Comparison of ENCODE assay signal across 1 cellular context in the genomic region with DNA sequence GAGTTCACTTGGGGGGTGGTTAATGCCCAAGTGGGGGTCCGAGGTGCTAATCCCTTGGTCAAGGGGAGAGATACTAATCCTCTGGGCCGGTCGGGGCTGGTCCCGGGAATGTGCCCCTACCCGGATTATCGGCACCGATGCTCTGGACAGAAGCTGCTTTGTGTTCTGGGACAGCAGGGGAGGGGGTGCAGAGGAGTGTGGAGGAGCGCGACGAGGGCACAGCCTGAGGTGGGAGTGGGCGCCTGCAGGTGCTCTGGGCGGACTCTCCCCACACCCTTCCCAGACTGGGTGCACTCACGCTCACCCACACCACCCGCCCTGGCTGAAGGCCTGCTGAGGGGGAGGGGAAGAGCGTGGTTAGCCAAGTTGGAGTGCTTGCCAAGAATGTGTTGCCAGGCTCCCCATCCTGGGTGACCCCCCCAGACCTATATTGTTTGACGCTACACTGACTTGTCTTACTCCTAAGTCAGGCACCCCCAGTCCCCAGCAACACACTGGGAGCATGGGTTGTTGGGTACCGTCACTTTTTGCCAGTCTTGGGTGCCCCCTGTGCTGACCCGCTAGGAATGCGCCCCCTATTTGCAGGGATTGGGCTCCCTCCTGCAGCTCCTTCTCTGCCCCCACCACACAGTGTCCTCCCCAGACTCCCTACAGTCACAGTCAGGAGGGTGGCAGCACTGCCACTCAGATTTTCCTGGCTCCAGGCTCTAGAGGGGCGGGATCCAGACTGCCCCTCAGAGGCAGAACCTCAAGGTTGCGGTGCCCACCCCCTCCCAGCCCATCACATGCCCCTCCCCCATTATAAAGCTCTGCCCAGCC.
TF ChIP-seq lines count a peak whose summit lies in the region.

No MANE protein-coding gene starts in this region.

TF ChIP-seq in K562, 482 proteins besides CTCF, POLR2A, EP300 and RAD21 (continued from another document and continues in another):
- TF ChIP-seq, protein P1, sequence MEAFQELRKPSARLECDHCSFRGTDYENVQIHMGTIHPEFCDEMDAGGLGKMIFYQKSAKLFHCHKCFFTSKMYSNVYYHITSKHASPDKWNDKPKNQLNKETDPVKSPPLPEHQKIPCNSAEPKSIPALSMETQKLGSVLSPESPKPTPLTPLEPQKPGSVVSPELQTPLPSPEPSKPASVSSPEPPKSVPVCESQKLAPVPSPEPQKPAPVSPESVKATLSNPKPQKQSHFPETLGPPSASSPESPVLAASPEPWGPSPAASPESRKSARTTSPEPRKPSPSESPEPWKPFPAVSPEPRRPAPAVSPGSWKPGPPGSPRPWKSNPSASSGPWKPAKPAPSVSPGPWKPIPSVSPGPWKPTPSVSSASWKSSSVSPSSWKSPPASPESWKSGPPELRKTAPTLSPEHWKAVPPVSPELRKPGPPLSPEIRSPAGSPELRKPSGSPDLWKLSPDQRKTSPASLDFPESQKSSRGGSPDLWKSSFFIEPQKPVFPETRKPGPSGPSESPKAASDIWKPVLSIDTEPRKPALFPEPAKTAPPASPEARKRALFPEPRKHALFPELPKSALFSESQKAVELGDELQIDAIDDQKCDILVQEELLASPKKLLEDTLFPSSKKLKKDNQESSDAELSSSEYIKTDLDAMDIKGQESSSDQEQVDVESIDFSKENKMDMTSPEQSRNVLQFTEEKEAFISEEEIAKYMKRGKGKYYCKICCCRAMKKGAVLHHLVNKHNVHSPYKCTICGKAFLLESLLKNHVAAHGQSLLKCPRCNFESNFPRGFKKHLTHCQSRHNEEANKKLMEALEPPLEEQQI (IDR thresholded peaks at IDR 0.05), result no peak
- TF ChIP-seq ZNF165 (CRISPR knock-in tag; IDR thresholded peaks at IDR 0.05; ENCODE audit: borderline replicate concordance) (0 out of 2 replicates have a peak, but pooled peaks have one; percentile 17), MBD2 (IDR thresholded peaks at IDR 0.05; ENCODE audit: borderline replicate concordance, low read depth) (no peak), ERF (CRISPR knock-in tag; IDR thresholded peaks at IDR 0.05) (no peak), NR1H2 (CRISPR knock-in tag; IDR thresholded peaks at IDR 0.05) (peak; percentile 35; the same call in 1 of the 2 replicates), LCOR (CRISPR knock-in tag; IDR thresholded peaks at IDR 0.05) (0 out of 2 replicates have a peak, but pooled peaks have one; percentile 42), ZNF263 (CRISPR knock-in tag; IDR thresholded peaks at IDR 0.05; ENCODE audit: borderline replicate concordance) (peak; percentile 51; the same call in 1 of the 2 replicates), BMI1 (IDR thresholded peaks at IDR 0.05; ENCODE audit: low read length) (no peak), SMAD3 (CRISPR knock-in tag; conservative IDR thresholded peaks at IDR 0.05) (no peak), SMAD1 (IDR thresholded peaks at IDR 0.05; ENCODE audit: low read depth, low read length, partially characterized antibody) (no peak), ZNF586 (CRISPR knock-in tag; conservative IDR thresholded peaks at IDR 0.05) (no peak), ZNF23 (CRISPR knock-in tag; IDR thresholded peaks at IDR 0.05) (no peak), POLR2AphosphoS2 (IDR thresholded peaks at IDR 0.05; ENCODE audit: low read length) (no peak), ZNF311 (CRISPR knock-in tag; IDR thresholded peaks at IDR 0.05) (0 out of 2 replicates have a peak, but pooled peaks have one; percentile 37), FOXK2 (conservative IDR thresholded peaks at IDR 0.05 in 1 of 2, IDR thresholded peaks at IDR 0.05 in 1 of 2; ENCODE audit: low read depth in 2 of 2) (no peak), ZNF551 (CRISPR knock-in tag; IDR thresholded peaks at IDR 0.05) (no peak), SAFB (IDR thresholded peaks at IDR 0.05; ENCODE audit: borderline replicate concordance, low read depth, low read length) (no peak), ZNF347 (CRISPR knock-in tag; IDR thresholded peaks at IDR 0.05; ENCODE audit: low read depth) (no peak), PHB2 (IDR thresholded peaks at IDR 0.05; ENCODE audit: low read depth) (no peak), ZNF76 (CRISPR knock-in tag; IDR thresholded peaks at IDR 0.05; ENCODE audit: borderline replicate concordance) (no peak), RBM39 (optimal IDR thresholded peaks at IDR 0.05; ENCODE audit: low read depth, low read length) (no peak), ZNF668 (CRISPR knock-in tag; IDR thresholded peaks at IDR 0.05) (no peak), GATAD2A (IDR thresholded peaks at IDR 0.05) (no peak; the same call in 1 of the 2 replicates), RAD51 (IDR thresholded peaks at IDR 0.05; ENCODE audit: borderline replicate concordance, low read depth) (no peak), NCOA4 (IDR thresholded peaks at IDR 0.05; ENCODE audit: partially characterized antibody) (no peak), CREM (IDR thresholded peaks at IDR 0.05; ENCODE audit: low read depth) (0 out of 2 replicates have a peak, but pooled peaks have one; percentile 4), CAMTA2 (CRISPR knock-in tag; conservative IDR thresholded peaks at IDR 0.05) (no peak), ZC3H11A (IDR thresholded peaks at IDR 0.05; ENCODE audit: low read depth, low read length) (no peak), SIRT6 (IDR thresholded peaks at IDR 0.05; ENCODE audit: low read depth, low read length) (no peak), L3MBTL2 (IDR thresholded peaks at IDR 0.05) (0 out of 2 replicates have a peak, but pooled peaks have one; percentile 4), MYBL2 (IDR thresholded peaks at IDR 0.05; ENCODE audit: low read depth) (no peak), MYBL2 (CRISPR knock-in tag; IDR thresholded peaks at IDR 0.05; ENCODE audit: borderline replicate concordance) (no peak), SREBF2 (CRISPR knock-in tag; IDR thresholded peaks at IDR 0.05) (peak; percentile 99; the same call in 1 of the 2 replicates), ZNF507 (tag; conservative IDR thresholded peaks at IDR 0.05) (no peak), SLC30A9 (CRISPR knock-in tag; IDR thresholded peaks at IDR 0.05) (no peak), CBFA2T3 (IDR thresholded peaks at IDR 0.05) (no peak; the same call in 1 of the 2 replicates), ZBTB8A (IDR thresholded peaks at IDR 0.05; ENCODE audit: partially characterized antibody) (no peak), HDAC6 (IDR thresholded peaks at IDR 0.05; ENCODE audit: low read depth, low read length) (no peak), HIVEP1 (CRISPR knock-in tag; IDR thresholded peaks at IDR 0.05) (no peak), EP400 (IDR thresholded peaks at IDR 0.05) (no peak), NCOA2 (IDR thresholded peaks at IDR 0.05; ENCODE audit: partially characterized antibody in 2 of 2) (no peak), TAF1 (IDR thresholded peaks at IDR 0.05; ENCODE audit: control insufficient read depth, extremely low read depth, insufficient read depth, low read length, severe bottlenecking) (no peak), STAT5B (CRISPR knock-in tag; IDR thresholded peaks at IDR 0.05) (no peak), HNRNPH1 (optimal IDR thresholded peaks at IDR 0.05; ENCODE audit: low read depth, low read length) (no peak), RBBP5 (IDR thresholded peaks at IDR 0.05; ENCODE audit: borderline replicate concordance, insufficient read depth, low read length, poor library complexity, severe bottlenecking) (peak; percentile 49), NFATC3 (IDR thresholded peaks at IDR 0.05) (no peak), HSF4 (CRISPR knock-in tag; IDR thresholded peaks at IDR 0.05; ENCODE audit: borderline replicate concordance) (no peak), NONO (IDR thresholded peaks at IDR 0.05; ENCODE audit: low read depth in 2 of 2, low read length in 1 of 2) (no peak), CHD4 (IDR thresholded peaks at IDR 0.05; ENCODE audit: insufficient read depth, insufficient replicate concordance, low read depth, low read length, poor library complexity, severe bottlenecking) (peak; percentile 42), MCM7 (IDR thresholded peaks at IDR 0.05) (no peak), PHB (CRISPR knock-in tag; IDR thresholded peaks at IDR 0.05) (0 out of 2 replicates have a peak, but pooled peaks have one; percentile 29), TCFL5 (CRISPR knock-in tag; conservative IDR thresholded peaks at IDR 0.05) (no peak)
- TF ChIP-seq, protein P2, sequence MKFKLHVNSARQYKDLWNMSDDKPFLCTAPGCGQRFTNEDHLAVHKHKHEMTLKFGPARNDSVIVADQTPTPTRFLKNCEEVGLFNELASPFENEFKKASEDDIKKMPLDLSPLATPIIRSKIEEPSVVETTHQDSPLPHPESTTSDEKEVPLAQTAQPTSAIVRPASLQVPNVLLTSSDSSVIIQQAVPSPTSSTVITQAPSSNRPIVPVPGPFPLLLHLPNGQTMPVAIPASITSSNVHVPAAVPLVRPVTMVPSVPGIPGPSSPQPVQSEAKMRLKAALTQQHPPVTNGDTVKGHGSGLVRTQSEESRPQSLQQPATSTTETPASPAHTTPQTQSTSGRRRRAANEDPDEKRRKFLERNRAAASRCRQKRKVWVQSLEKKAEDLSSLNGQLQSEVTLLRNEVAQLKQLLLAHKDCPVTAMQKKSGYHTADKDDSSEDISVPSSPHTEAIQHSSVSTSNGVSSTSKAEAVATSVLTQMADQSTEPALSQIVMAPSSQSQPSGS (CRISPR knock-in tag; IDR thresholded peaks at IDR 0.05), result no peak
- TF ChIP-seq, protein P3, sequence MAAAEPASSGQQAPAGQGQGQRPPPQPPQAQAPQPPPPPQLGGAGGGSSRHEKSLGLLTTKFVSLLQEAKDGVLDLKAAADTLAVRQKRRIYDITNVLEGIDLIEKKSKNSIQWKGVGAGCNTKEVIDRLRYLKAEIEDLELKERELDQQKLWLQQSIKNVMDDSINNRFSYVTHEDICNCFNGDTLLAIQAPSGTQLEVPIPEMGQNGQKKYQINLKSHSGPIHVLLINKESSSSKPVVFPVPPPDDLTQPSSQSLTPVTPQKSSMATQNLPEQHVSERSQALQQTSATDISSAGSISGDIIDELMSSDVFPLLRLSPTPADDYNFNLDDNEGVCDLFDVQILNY (CRISPR knock-in tag; IDR thresholded peaks at IDR 0.05), result no peak
- TF ChIP-seq, protein P4, sequence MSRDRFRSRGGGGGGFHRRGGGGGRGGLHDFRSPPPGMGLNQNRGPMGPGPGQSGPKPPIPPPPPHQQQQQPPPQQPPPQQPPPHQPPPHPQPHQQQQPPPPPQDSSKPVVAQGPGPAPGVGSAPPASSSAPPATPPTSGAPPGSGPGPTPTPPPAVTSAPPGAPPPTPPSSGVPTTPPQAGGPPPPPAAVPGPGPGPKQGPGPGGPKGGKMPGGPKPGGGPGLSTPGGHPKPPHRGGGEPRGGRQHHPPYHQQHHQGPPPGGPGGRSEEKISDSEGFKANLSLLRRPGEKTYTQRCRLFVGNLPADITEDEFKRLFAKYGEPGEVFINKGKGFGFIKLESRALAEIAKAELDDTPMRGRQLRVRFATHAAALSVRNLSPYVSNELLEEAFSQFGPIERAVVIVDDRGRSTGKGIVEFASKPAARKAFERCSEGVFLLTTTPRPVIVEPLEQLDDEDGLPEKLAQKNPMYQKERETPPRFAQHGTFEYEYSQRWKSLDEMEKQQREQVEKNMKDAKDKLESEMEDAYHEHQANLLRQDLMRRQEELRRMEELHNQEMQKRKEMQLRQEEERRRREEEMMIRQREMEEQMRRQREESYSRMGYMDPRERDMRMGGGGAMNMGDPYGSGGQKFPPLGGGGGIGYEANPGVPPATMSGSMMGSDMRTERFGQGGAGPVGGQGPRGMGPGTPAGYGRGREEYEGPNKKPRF (IDR thresholded peaks at IDR 0.05; ENCODE audit: low read depth, low read length), result no peak
- TF ChIP-seq, protein P5, sequence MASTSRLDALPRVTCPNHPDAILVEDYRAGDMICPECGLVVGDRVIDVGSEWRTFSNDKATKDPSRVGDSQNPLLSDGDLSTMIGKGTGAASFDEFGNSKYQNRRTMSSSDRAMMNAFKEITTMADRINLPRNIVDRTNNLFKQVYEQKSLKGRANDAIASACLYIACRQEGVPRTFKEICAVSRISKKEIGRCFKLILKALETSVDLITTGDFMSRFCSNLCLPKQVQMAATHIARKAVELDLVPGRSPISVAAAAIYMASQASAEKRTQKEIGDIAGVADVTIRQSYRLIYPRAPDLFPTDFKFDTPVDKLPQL (IDR thresholded peaks at IDR 0.05; ENCODE audit: extremely low read depth, insufficient read length), result no peak
- TF ChIP-seq, protein P6, sequence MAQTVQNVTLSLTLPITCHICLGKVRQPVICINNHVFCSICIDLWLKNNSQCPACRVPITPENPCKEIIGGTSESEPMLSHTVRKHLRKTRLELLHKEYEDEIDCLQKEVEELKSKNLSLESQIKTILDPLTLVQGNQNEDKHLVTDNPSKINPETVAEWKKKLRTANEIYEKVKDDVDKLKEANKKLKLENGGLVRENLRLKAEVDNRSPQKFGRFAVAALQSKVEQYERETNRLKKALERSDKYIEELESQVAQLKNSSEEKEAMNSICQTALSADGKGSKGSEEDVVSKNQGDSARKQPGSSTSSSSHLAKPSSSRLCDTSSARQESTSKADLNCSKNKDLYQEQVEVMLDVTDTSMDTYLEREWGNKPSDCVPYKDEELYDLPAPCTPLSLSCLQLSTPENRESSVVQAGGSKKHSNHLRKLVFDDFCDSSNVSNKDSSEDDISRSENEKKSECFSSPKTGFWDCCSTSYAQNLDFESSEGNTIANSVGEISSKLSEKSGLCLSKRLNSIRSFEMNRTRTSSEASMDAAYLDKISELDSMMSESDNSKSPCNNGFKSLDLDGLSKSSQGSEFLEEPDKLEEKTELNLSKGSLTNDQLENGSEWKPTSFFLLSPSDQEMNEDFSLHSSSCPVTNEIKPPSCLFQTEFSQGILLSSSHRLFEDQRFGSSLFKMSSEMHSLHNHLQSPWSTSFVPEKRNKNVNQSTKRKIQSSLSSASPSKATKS (CRISPR knock-in tag; IDR thresholded peaks at IDR 0.05), result no peak
- TF ChIP-seq, protein P7, sequence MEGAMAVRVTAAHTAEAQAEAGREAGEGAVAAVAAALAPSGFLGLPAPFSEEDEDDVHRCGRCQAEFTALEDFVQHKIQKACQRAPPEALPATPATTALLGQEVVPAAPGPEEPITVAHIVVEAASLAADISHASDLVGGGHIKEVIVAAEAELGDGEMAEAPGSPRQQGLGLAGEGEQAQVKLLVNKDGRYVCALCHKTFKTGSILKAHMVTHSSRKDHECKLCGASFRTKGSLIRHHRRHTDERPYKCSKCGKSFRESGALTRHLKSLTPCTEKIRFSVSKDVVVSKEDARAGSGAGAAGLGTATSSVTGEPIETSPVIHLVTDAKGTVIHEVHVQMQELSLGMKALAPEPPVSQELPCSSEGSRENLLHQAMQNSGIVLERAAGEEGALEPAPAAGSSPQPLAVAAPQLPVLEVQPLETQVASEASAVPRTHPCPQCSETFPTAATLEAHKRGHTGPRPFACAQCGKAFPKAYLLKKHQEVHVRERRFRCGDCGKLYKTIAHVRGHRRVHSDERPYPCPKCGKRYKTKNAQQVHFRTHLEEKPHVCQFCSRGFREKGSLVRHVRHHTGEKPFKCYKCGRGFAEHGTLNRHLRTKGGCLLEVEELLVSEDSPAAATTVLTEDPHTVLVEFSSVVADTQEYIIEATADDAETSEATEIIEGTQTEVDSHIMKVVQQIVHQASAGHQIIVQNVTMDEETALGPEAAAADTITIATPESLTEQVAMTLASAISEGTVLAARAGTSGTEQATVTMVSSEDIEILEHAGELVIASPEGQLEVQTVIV (CRISPR knock-in tag; IDR thresholded peaks at IDR 0.05; ENCODE audit: borderline replicate concordance), result no peak
